ENCODE assay signal across 26 cellular contexts in the genomic region with DNA sequence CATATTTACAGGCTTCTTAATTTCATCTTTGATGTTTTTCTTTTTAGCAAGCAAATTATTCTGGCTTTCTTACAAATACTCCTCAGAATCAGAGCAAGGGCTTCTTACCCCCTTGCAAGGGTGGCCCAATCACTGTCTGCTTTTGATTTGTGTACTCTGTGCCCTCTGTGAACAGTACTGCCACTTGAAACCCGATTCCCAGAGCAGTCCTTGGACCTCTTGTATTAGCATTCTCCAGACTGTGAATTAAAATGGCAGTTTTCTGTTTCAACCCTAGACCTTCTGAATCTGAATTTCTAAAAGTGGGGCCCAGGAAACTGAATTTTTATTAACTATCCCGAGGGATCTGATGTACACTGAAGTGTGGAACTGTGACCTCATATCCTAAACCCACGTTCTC. TPM values are rescaled to one million over a fixed set of nuclear protein-coding genes. Genes with fewer than 3 reads are reported as not detected.
A peak's percentile ranks its signal among the peaks of the same experiment; 100 is the strongest.
DNase-seq lines count a peak whose midpoint lies in the region; ATAC-seq and TF ChIP-seq lines count a peak whose summit lies in the region.
"Had no signal": no experiment of that assay in that cellular context is flagged by ENCODE, and none has a peak within 500 bp of the region (broad histone marks: within the 10 kb centered on the region; RNA-seq: fewer than 3 reads in every experiment).

No MANE protein-coding gene starts in this region.

- H3K36me3 ChIP-seq in neural progenitor cell = peaks cover 3% of the 10 kb centered on the region
- H3K36me3 ChIP-seq: BE2C had no signal

- H3K79me2 ChIP-seq in neural progenitor cell (ENCODE audit: low read depth) = no peaks in the 10 kb centered on the region

- no peak overlapping the region for H3K4me3 Mint-ChIP-seq in neural progenitor cell
- H3K4me3 Mint-ChIP-seq: activated B cell treated with CpG ODN at 0.5 μM for 24 hours, GM23338 had no signal

- H3K27ac ChIP-seq in neural progenitor cell = no peak overlapping the region

- no peak overlapping the region for H3K27ac Mint-ChIP-seq in neural progenitor cell
- H3K27ac Mint-ChIP-seq: activated B cell treated with CpG ODN at 0.5 μM for 24 hours; activated naive CD4-positive, alpha-beta T cell treated with anti-CD3 and anti-CD28 coated beads, Interleukin-2, amount 50 U/mL, for 72 hours; activated T-helper 17 cell treated with anti-CD3 and anti-CD28 coated beads, Interleukin-2, amount 50 U/mL, for 72 hours; GM23338 had no signal

- H3K4me3 ChIP-seq in neural progenitor cell = no peak overlapping the region
- H3K4me3 ChIP-seq: GM23338, smooth muscle cell had no signal

- H3K4me1 Mint-ChIP-seq in neural progenitor cell = peaks cover 12% of the 10 kb centered on the region
- H3K4me1 Mint-ChIP-seq: GM23338 had no signal

- no peak for TF ChIP-seq CTCF in neural progenitor cell (IDR thresholded peaks at IDR 0.05)

- H3K27me3 ChIP-seq in neural progenitor cell = no peaks in the 10 kb centered on the region
- H3K27me3 ChIP-seq: BE2C had no signal

- H3K9ac ChIP-seq in neural progenitor cell = no peak overlapping the region

- H3K4me1 ChIP-seq in neural progenitor cell = peaks cover 8% of the 10 kb centered on the region
- H3K4me1 ChIP-seq: BE2C had no signal

- peaks cover 2% of the 10 kb centered on the region for H3K27me3 Mint-ChIP-seq in neural progenitor cell (ENCODE audit: insufficient read depth, low read depth)
- H3K27me3 Mint-ChIP-seq: activated B cell treated with CpG ODN at 0.5 μM for 24 hours; activated T-helper 17 cell treated with anti-CD3 and anti-CD28 coated beads, Interleukin-2, amount 50 U/mL, for 72 hours had no signal

- no peaks in the 10 kb centered on the region for H3F3A ChIP-seq in neural progenitor cell (ENCODE audit: low read depth)

- H3K36me3 Mint-ChIP-seq in neural progenitor cell = peaks cover 5% of the 10 kb centered on the region

- H4K20me1 ChIP-seq in neural progenitor cell (ENCODE audit: low read depth) = no peaks in the 10 kb centered on the region

- no peak overlapping the region for H3K4me2 ChIP-seq in neural progenitor cell
- H3K4me2 ChIP-seq: GM23338, smooth muscle cell had no signal

- H2AFZ ChIP-seq in neural progenitor cell (replicated peaks) = peak overlapping the region; percentile 44
- H2AFZ ChIP-seq: GM23338 had no signal

- ATAC-seq in SK-N-SH treated with all-trans-retinoic acid at 6 μM for 48 hours (peak; percentile 83), HG02759 (IDR thresholded peaks at IDR 0.05; ENCODE audit: unreplicated experiment) (no peak)
- ATAC-seq: GM23338, left cardiac atrium had no signal

- peaks cover 17% of the 10 kb centered on the region for H3K9me3 Mint-ChIP-seq in neural progenitor cell
- H3K9me3 Mint-ChIP-seq: activated T-helper 17 cell treated with anti-CD3 and anti-CD28 coated beads, Interleukin-2, amount 50 U/mL, for 72 hours had no signal

- H3K9me3 ChIP-seq in neural progenitor cell (ENCODE audit: low read depth) = peaks cover 5% of the 10 kb centered on the region
- H3K9me3 ChIP-seq: BE2C had no signal

- DNase-seq in NCI-H1436 treated with DMSO at 0.1 percent for 48 hours (lab: John Stamatoyannopoulos, UW) = peak; percentile 2
- no peak for DNase-seq in NCI-H1436 (lab: John Stamatoyannopoulos, UW)
- peak; percentile 13 for DNase-seq in NCI-H2107 (lab: John Stamatoyannopoulos, UW)
- DNase-seq in neural progenitor cell (ENCODE audit: low spot score) = no peak
- DNase-seq in hepatic stellate cell (ENCODE audit: low spot score) = no peak
- DNase-seq in SIG-M5 treated with dmso at 0.1 percent for 504 hours (lab: John Stamatoyannopoulos, UW; ENCODE audit: unreplicated experiment) = no peak
- DNase-seq: activated B cell treated with CpG ODN at 0.5 μM for 24 hours; activated CD4-positive, alpha-beta T cell treated with anti-CD3 and anti-CD28 coated beads, Interleukin-2, amount 50 U/mL, for 48 hours; activated CD8-positive, alpha-beta memory T cell treated with anti-CD3 and anti-CD28 coated beads, Interleukin-2, amount 50 U/mL, for 4 hours; BE2C; DND-41; KG1; left cardiac atrium; NCI-H2081 treated with DMSO at 0.1 percent for 48 hours; NCI-H526; stimulated activated CD4-positive, alpha-beta T cell treated with anti-CD3 and anti-CD28 coated beads, Interleukin-2, amount 100 ng/mL, for 24 hours had no signal

TF ChIP-seq in SK-N-SH treated with all-trans-retinoic acid at 6 μM for 48 hours, 23 proteins besides CTCF, POLR2A, EP300 and RAD21:
- TF ChIP-seq, protein P1, sequence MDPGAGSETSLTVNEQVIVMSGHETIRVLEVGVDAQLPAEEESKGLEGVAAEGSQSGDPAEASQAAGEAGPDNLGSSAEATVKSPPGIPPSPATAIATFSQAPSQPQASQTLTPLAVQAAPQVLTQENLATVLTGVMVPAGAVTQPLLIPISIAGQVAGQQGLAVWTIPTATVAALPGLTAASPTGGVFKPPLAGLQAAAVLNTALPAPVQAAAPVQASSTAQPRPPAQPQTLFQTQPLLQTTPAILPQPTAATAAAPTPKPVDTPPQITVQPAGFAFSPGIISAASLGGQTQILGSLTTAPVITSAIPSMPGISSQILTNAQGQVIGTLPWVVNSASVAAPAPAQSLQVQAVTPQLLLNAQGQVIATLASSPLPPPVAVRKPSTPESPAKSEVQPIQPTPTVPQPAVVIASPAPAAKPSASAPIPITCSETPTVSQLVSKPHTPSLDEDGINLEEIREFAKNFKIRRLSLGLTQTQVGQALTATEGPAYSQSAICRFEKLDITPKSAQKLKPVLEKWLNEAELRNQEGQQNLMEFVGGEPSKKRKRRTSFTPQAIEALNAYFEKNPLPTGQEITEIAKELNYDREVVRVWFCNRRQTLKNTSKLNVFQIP (CRISPR knock-in tag; IDR thresholded peaks at IDR 0.05; ENCODE audit: borderline replicate concordance, low read depth) = no peak; the same call in 1 of the 2 replicates
- TF ChIP-seq OSR1 (CRISPR knock-in tag; IDR thresholded peaks at IDR 0.05) (no peak), ZNF8 (CRISPR knock-in tag; IDR thresholded peaks at IDR 0.05) (no peak), ZNF565 (CRISPR knock-in tag; conservative IDR thresholded peaks at IDR 0.05; ENCODE audit: low read depth) (no peak), GLIS3 (CRISPR knock-in tag; IDR thresholded peaks at IDR 0.05) (no peak), CSDC2 (CRISPR knock-in tag; IDR thresholded peaks at IDR 0.05) (no peak), ZFP30 (CRISPR knock-in tag; IDR thresholded peaks at IDR 0.05) (no peak), CREB5 (CRISPR knock-in tag; IDR thresholded peaks at IDR 0.05; ENCODE audit: low read depth) (no peak), ZNF70 (CRISPR knock-in tag; IDR thresholded peaks at IDR 0.05) (no peak), RARB (CRISPR knock-in tag; IDR thresholded peaks at IDR 0.05) (no peak), TCF4 (CRISPR knock-in tag; IDR thresholded peaks at IDR 0.05; ENCODE audit: borderline replicate concordance) (no peak), ESRRG (CRISPR knock-in tag; IDR thresholded peaks at IDR 0.05) (no peak), PPARA (CRISPR knock-in tag; IDR thresholded peaks at IDR 0.05; ENCODE audit: borderline replicate concordance) (no peak), ZC3H10 (CRISPR knock-in tag; IDR thresholded peaks at IDR 0.05) (no peak), ISL1 (CRISPR knock-in tag; IDR thresholded peaks at IDR 0.05) (no peak)
- TF ChIP-seq, protein P2, sequence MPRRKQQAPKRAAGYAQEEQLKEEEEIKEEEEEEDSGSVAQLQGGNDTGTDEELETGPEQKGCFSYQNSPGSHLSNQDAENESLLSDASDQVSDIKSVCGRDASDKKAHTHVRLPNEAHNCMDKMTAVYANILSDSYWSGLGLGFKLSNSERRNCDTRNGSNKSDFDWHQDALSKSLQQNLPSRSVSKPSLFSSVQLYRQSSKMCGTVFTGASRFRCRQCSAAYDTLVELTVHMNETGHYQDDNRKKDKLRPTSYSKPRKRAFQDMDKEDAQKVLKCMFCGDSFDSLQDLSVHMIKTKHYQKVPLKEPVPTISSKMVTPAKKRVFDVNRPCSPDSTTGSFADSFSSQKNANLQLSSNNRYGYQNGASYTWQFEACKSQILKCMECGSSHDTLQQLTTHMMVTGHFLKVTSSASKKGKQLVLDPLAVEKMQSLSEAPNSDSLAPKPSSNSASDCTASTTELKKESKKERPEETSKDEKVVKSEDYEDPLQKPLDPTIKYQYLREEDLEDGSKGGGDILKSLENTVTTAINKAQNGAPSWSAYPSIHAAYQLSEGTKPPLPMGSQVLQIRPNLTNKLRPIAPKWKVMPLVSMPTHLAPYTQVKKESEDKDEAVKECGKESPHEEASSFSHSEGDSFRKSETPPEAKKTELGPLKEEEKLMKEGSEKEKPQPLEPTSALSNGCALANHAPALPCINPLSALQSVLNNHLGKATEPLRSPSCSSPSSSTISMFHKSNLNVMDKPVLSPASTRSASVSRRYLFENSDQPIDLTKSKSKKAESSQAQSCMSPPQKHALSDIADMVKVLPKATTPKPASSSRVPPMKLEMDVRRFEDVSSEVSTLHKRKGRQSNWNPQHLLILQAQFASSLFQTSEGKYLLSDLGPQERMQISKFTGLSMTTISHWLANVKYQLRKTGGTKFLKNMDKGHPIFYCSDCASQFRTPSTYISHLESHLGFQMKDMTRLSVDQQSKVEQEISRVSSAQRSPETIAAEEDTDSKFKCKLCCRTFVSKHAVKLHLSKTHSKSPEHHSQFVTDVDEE (CRISPR knock-in tag; IDR thresholded peaks at IDR 0.05) = no peak

RNA-seq across cellular contexts. Expression of gene FAM9C, which starts 14.8 kb away (rescaled TPM):
- not detected in 2 replicates for total RNA-seq in neural progenitor cell (ENCODE audit: low replicate concordance)
- total RNA-seq: activated B cell treated with CpG ODN at 0.5 μM for 24 hours, dermis microvascular lymphatic vessel endothelial cell, GM23338, HT1080, left cardiac atrium, osteocyte, renal cortical epithelial cell, smooth muscle cell had no signal

Comparison
In these comparisons a context has a peak if more than half of its experiments do, and no peak if none do; other contexts are left out.
1. DNase-seq: peak in NCI-H1436 treated with DMSO at 0.1 percent for 48 hours (single experiment) and NCI-H2107 (single experiment); none in NCI-H1436 (single experiment), neural progenitor cell (single experiment), hepatic stellate cell (single experiment) and SIG-M5 treated with dmso at 0.1 percent for 504 hours (single experiment).